14 cellular contexts compared by ENCODE assay signal in genomic region chr3:64443553-64444331, GRCh38.
DNase-seq lines count a peak whose midpoint lies in the region; ATAC-seq and TF ChIP-seq lines count a peak whose summit lies in the region.
"Had no signal": no experiment of that assay in that cellular context is flagged by ENCODE, and none has a peak within 500 bp of the region (broad histone marks: within the 10 kb centered on the region; RNA-seq: fewer than 3 reads in every experiment).

No MANE protein-coding gene starts in this region.

- H3K4me1 Mint-ChIP-seq in nephron progenitor cell, result peaks cover 58% of the 10 kb centered on the region

- H3K4me3 ChIP-seq in AG09309 (ENCODE audit: control insufficient read depth, low read depth, low read length) (peak overlapping the region; percentile 7; the same call in 1 of the 2 replicates), epithelial cell of proximal tubule (ENCODE audit: low read depth, low read length) (peak overlapping the region; percentile 68)

- no peaks in the 10 kb centered on the region for H3K9me3 Mint-ChIP-seq in nephron progenitor cell

- H3K27ac Mint-ChIP-seq in nephron progenitor cell, result no peak overlapping the region

- H3K36me3 Mint-ChIP-seq in nephron progenitor cell (ENCODE audit: low read depth), result no peaks in the 10 kb centered on the region

- peaks cover 20% of the 10 kb centered on the region for H3K27me3 Mint-ChIP-seq in nephron progenitor cell (ENCODE audit: low read depth, poor library complexity)

- TF ChIP-seq CTCF in AG09309 (IDR thresholded peaks at IDR 0.05; ENCODE audit: control insufficient read depth, insufficient read depth, low read depth, low read length, missing control alignments) (no peak), epithelial cell of proximal tubule (conservative IDR thresholded peaks at IDR 0.05; ENCODE audit: low read depth, low read length) (no peak), nephron progenitor cell (IDR thresholded peaks at IDR 0.05) (no peak)

- peak overlapping the region; percentile 87 for H3K4me3 Mint-ChIP-seq in nephron progenitor cell

- peak; percentile 64 for DNase-seq in AG09309 (ENCODE audit: low read depth)
- DNase-seq in HS-5 (ENCODE audit: low read depth), result peak; percentile 49
- DNase-seq in epithelial cell of proximal tubule (ENCODE audit: low read depth), result no peak
- DNase-seq in nephron progenitor cell, result peak; percentile 25
- no peak for DNase-seq in NCI-H446 treated with DMSO at 0.1 percent for 48 hours (lab: John Stamatoyannopoulos, UW)
- no peak for DNase-seq in NCI-H1694 (lab: John Stamatoyannopoulos, UW)
- no peak for DNase-seq in activated CD8-positive, alpha-beta memory T cell treated with anti-CD3 and anti-CD28 coated beads, Interleukin-2, amount 50 U/mL, for 4 hours
- DNase-seq: activated CD4-positive, CD25-positive, alpha-beta regulatory T cell; activated effector memory CD4-positive, alpha-beta T cell treated with anti-CD3 and anti-CD28 coated beads, Interleukin-2, amount 50 U/mL, for 16 hours; effector CD4-positive, alpha-beta T cell; H7; Peyer's patch; retina had no signal

- ATAC-seq in HG02571 (IDR thresholded peaks at IDR 0.05; ENCODE audit: unreplicated experiment), result no peak

Comparison
In these comparisons a context has a peak if more than half of its experiments do, and no peak if none do; other contexts are left out.
1. DNase-seq: peak in AG09309 (single experiment), HS-5 (single experiment) and nephron progenitor cell (single experiment); none in epithelial cell of proximal tubule (single experiment), NCI-H446 treated with DMSO at 0.1 percent for 48 hours (single experiment), NCI-H1694 (single experiment) and activated CD8-positive, alpha-beta memory T cell treated with anti-CD3 and anti-CD28 coated beads, Interleukin-2, amount 50 U/mL, for 4 hours (single experiment).